In genomic region chr1:143748906-143749305, GRCh38 we compare ENCODE assay signal across 30 cellular contexts.
"Had no signal": no experiment of that assay in that cellular context is flagged by ENCODE, and none has a peak within 500 bp of the region (broad histone marks: within the 10 kb centered on the region; RNA-seq: fewer than 3 reads in every experiment).

No MANE protein-coding gene starts in this region.

- ATAC-seq: activated T-cell treated with anti-CD3 and anti-CD28 coated beads, Interleukin-2, amount 50 U/mL, for 4 hours; activated T-helper 17 cell treated with anti-CD3 and anti-CD28 coated beads, Interleukin-2, amount 50 U/mL, for 72 hours; effector memory CD8-positive, alpha-beta T cell; esophagus mucosa; heart left ventricle; left colon; stimulated activated effector memory CD8-positive, alpha-beta T cell treated with anti-CD3 and anti-CD28 coated beads, Interleukin-12 subunit alpha, Interleukin-12 subunit beta, amount 100 ng/mL, for 72 hours had no signal

- H3K4me1 ChIP-seq: heart left ventricle, sigmoid colon, vagina had no signal

- DNase-seq: activated CD4-positive, alpha-beta memory T cell treated with anti-CD3 and anti-CD28 coated beads, Interleukin-2, amount 10 ng/mL, durations not matched to agents 7 days and 5 days; activated CD4-positive, alpha-beta T cell treated with anti-CD3 and anti-CD28 coated beads, Interleukin-2, amount 10 ng/mL, durations not matched to agents 7 days and 5 days; activated CD4-positive, CD25-positive, alpha-beta regulatory T cell treated with anti-CD3 and anti-CD28 coated beads, Interleukin-2, amount 50 U/mL, for 72 hours; activated gamma-delta T cell treated with Interleukin-2 at 50 U/mL for 16 hours; activated naive CD4-positive, alpha-beta T cell treated with anti-CD3 and anti-CD28 coated beads, Interleukin-2, amount 50 U/mL, for 16 hours; activated T-cell treated with anti-CD3 and anti-CD28 coated beads, Interleukin-2, amount 50 U/mL, for 4 hours; amniotic stem cell; brain microvascular endothelial cell; cortex of kidney; effector memory CD8-positive, alpha-beta T cell; foreskin fibroblast; heart left ventricle; immature natural killer cell; kidney; left colon; naive B cell; nephron progenitor cell; ovary; sigmoid colon; small intestine; stimulated activated CD4-positive, alpha-beta T cell treated with anti-CD3 and anti-CD28 coated beads, Interleukin-4, amount 100 ng/mL, for 24 hours; T-helper 9 cell; trophoblast cell had no signal

- H3K4me3 ChIP-seq: heart left ventricle, ovary, sigmoid colon, thoracic aorta, vagina had no signal

- H3K36me3 ChIP-seq: brain microvascular endothelial cell, heart left ventricle, ovary, sigmoid colon, thoracic aorta, vagina had no signal

- FAIRE-seq: astrocyte, endothelial cell of umbilical vein, kidney, small intestine had no signal

- H3K9me3 ChIP-seq: ovary, sigmoid colon, thoracic aorta, vagina had no signal

- H3K27me3 ChIP-seq: brain microvascular endothelial cell, ovary, sigmoid colon, vagina had no signal

- H3K27ac ChIP-seq: brain microvascular endothelial cell, heart left ventricle, ovary, sigmoid colon, thoracic aorta, vagina had no signal
